In genomic region chr6:66993272-66993671, GRCh38 we compare ENCODE assay signal across 14 cellular contexts.
"Had no signal": no experiment of that assay in that cellular context is flagged by ENCODE, and none has a peak within 500 bp of the region (broad histone marks: within the 10 kb centered on the region; RNA-seq: fewer than 3 reads in every experiment).

No MANE protein-coding gene starts in this region.

- H3K4me1 ChIP-seq: prostate gland, right lobe of liver, tibial nerve had no signal

- ATAC-seq: activated T-cell treated with anti-CD3 and anti-CD28 coated beads, Interleukin-2, amount 50 U/mL, for 72 hours; esophagus mucosa; mucosa of descending colon; natural killer cell treated with Interleukin-12 subunit alpha and Interleukin-12 subunit beta and Interleukin-15 and Interleukin-18, amount 100 ng/mL, for 72 hours; right lobe of liver; stimulated activated effector memory CD8-positive, alpha-beta T cell treated with anti-CD3 and anti-CD28 coated beads, Interleukin-12 subunit alpha, Interleukin-12 subunit beta, amount 100 ng/mL, for 72 hours had no signal

- H3K36me3 ChIP-seq: cardiac muscle cell, prostate gland, right lobe of liver, tibial nerve had no signal

- H3K9me3 ChIP-seq: prostate gland had no signal

- H3K4me3 ChIP-seq: cardiac muscle cell, mucosa of descending colon, prostate gland, right lobe of liver, tibial nerve had no signal

- H3K27me3 ChIP-seq: cardiac muscle cell, right lobe of liver, tibial nerve had no signal

- DNase-seq: activated CD4-positive, alpha-beta memory T cell treated with anti-CD3 and anti-CD28 coated beads, Interleukin-2, amount 10 ng/mL, durations not matched to agents 7 days and 5 days; activated CD8-positive, alpha-beta memory T cell treated with anti-CD3 and anti-CD28 coated beads, Interleukin-2, amount 50 U/mL, for 4 hours; activated naive CD8-positive, alpha-beta T cell treated with anti-CD3 and anti-CD28 coated beads, Interleukin-2, amount 10 ng/mL, durations not matched to agents 7 days and 5 days; activated T-cell treated with anti-CD3 and anti-CD28 coated beads, Interleukin-2, amount 50 U/mL, for 72 hours; anterior cingulate cortex; mucosa of descending colon; occipital lobe; right lobe of liver had no signal

- H3K27ac ChIP-seq: cardiac muscle cell, prostate gland, right lobe of liver, tibial nerve had no signal
